Comparison of ENCODE assay signal across 8 cellular contexts in genomic region chr14:56491299-56492285, GRCh38.
A peak's percentile ranks its signal among the peaks of the same experiment; 100 is the strongest.
DNase-seq lines count a peak whose midpoint lies in the region; ATAC-seq lines count a peak whose summit lies in the region.

No MANE protein-coding gene starts in this region.

- ATAC-seq in GM18498 (IDR thresholded peaks at IDR 0.05; ENCODE audit: unreplicated experiment) (peak; percentile 77), HG03469 (IDR thresholded peaks at IDR 0.05; ENCODE audit: unreplicated experiment) (peak; percentile 64)

- peaks cover 8% of the 10 kb centered on the region for H3K4me1 Mint-ChIP-seq in activated T-cell treated with anti-CD3 and anti-CD28 coated beads, Interleukin-2, amount 50 U/mL, for 24 hours (ENCODE audit: low read depth)

- H3K27me3 Mint-ChIP-seq in activated T-cell treated with anti-CD3 and anti-CD28 coated beads, Interleukin-2, amount 50 U/mL, for 24 hours: no peaks in the 10 kb centered on the region

- H3K4me3 Mint-ChIP-seq in activated T-cell treated with anti-CD3 and anti-CD28 coated beads, Interleukin-2, amount 50 U/mL, for 24 hours: no peak overlapping the region

- H3K9me3 Mint-ChIP-seq in activated T-cell treated with anti-CD3 and anti-CD28 coated beads, Interleukin-2, amount 50 U/mL, for 24 hours: no peaks in the 10 kb centered on the region

- DNase-seq in AML-193 (lab: John Stamatoyannopoulos, UW) (peak; percentile 9 to 13), NCI-H524 (lab: John Stamatoyannopoulos, UW) (peak; percentile 99), glomerular visceral epithelial cell (ENCODE audit: extremely low spot score) (peak; percentile 56), putamen (ENCODE audit: low spot score) (peak; percentile 19)
- DNase-seq in activated T-cell treated with anti-CD3 and anti-CD28 coated beads, Interleukin-2, amount 50 U/mL, for 24 hours: peak; percentile 44
- no peak for DNase-seq in central memory CD4-positive, alpha-beta T cell

- no peaks in the 10 kb centered on the region for H3K36me3 Mint-ChIP-seq in activated T-cell treated with anti-CD3 and anti-CD28 coated beads, Interleukin-2, amount 50 U/mL, for 24 hours (ENCODE audit: low read depth)

- no peak overlapping the region for H3K27ac Mint-ChIP-seq in activated T-cell treated with anti-CD3 and anti-CD28 coated beads, Interleukin-2, amount 50 U/mL, for 24 hours
